In the genomic region with DNA sequence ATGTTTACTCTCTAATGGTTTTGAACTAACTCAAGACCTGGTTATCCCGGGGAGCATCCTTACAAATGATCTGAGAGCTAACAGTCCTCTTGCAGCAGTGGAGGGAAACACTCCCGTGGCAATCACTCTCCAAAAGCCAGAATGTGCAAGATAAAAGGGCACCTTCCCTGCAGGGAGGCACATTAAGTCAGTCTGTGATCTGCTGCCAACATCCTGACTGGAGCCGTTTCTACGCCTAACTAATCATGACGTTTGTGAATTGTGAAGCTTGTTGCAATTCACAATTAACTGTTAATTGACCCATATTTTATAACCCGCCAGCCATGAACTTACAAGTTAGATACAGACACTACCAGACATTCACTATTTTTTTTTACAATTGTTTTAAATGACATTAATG, we compare ENCODE assay signal across 1 cellular context.
TF ChIP-seq lines count a peak whose summit lies in the region.

No MANE protein-coding gene starts in this region.

TF ChIP-seq in HEK293, 187 proteins besides CTCF, POLR2A, EP300 and RAD21 (continued from another document and continues in another):
- TF ChIP-seq, protein P1, sequence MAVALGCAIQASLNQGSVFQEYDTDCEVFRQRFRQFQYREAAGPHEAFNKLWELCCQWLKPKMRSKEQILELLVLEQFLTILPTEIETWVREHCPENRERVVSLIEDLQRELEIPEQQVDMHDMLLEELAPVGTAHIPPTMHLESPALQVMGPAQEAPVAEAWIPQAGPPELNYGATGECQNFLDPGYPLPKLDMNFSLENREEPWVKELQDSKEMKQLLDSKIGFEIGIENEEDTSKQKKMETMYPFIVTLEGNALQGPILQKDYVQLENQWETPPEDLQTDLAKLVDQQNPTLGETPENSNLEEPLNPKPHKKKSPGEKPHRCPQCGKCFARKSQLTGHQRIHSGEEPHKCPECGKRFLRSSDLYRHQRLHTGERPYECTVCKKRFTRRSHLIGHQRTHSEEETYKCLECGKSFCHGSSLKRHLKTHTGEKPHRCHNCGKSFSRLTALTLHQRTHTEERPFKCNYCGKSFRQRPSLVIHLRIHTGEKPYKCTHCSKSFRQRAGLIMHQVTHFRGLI (tag by site-specific recombination; IDR thresholded peaks at IDR 0.05) = no peak
- TF ChIP-seq KLF9 (tag by site-specific recombination; IDR thresholded peaks at IDR 0.05; ENCODE audit: low read depth) = no peak
- peak; percentile 71 for TF ChIP-seq KLF16 (tag by site-specific recombination; IDR thresholded peaks at IDR 0.05)
- TF ChIP-seq ZFP3 (tag by site-specific recombination; IDR thresholded peaks at IDR 0.05; ENCODE audit: low read depth) = no peak
- TF ChIP-seq, protein P2, sequence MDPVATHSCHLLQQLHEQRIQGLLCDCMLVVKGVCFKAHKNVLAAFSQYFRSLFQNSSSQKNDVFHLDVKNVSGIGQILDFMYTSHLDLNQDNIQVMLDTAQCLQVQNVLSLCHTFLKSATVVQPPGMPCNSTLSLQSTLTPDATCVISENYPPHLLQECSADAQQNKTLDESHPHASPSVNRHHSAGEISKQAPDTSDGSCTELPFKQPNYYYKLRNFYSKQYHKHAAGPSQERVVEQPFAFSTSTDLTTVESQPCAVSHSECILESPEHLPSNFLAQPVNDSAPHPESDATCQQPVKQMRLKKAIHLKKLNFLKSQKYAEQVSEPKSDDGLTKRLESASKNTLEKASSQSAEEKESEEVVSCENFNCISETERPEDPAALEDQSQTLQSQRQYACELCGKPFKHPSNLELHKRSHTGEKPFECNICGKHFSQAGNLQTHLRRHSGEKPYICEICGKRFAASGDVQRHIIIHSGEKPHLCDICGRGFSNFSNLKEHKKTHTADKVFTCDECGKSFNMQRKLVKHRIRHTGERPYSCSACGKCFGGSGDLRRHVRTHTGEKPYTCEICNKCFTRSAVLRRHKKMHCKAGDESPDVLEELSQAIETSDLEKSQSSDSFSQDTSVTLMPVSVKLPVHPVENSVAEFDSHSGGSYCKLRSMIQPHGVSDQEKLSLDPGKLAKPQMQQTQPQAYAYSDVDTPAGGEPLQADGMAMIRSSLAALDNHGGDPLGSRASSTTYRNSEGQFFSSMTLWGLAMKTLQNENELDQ (tag by site-specific recombination; IDR thresholded peaks at IDR 0.05; ENCODE audit: low read depth) = no peak
- TF ChIP-seq, protein P3, sequence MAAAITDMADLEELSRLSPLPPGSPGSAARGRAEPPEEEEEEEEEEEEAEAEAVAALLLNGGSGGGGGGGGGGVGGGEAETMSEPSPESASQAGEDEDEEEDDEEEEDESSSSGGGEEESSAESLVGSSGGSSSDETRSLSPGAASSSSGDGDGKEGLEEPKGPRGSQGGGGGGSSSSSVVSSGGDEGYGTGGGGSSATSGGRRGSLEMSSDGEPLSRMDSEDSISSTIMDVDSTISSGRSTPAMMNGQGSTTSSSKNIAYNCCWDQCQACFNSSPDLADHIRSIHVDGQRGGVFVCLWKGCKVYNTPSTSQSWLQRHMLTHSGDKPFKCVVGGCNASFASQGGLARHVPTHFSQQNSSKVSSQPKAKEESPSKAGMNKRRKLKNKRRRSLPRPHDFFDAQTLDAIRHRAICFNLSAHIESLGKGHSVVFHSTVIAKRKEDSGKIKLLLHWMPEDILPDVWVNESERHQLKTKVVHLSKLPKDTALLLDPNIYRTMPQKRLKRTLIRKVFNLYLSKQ (tag by site-specific recombination; IDR thresholded peaks at IDR 0.05; ENCODE audit: borderline replicate concordance) = no peak
- no peak for TF ChIP-seq ZNF585B (tag by site-specific recombination; IDR thresholded peaks at IDR 0.05)
- TF ChIP-seq, protein P4, sequence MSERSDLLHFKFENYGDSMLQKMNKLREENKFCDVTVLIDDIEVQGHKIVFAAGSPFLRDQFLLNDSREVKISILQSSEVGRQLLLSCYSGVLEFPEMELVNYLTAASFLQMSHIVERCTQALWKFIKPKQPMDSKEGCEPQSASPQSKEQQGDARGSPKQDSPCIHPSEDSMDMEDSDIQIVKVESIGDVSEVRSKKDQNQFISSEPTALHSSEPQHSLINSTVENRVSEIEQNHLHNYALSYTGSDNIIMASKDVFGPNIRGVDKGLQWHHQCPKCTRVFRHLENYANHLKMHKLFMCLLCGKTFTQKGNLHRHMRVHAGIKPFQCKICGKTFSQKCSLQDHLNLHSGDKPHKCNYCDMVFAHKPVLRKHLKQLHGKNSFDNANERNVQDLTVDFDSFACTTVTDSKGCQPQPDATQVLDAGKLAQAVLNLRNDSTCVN (tag by site-specific recombination; optimal IDR thresholded peaks at IDR 0.05) = no peak
- no peak; the same call in 1 of the 2 replicates for TF ChIP-seq SP2 (tag by site-specific recombination; IDR thresholded peaks at IDR 0.05)
- no peak for TF ChIP-seq ZNF510 (tag by site-specific recombination; IDR thresholded peaks at IDR 0.05; ENCODE audit: insufficient replicate concordance)
- TF ChIP-seq TCF7L2 (IDR thresholded peaks at IDR 0.05; ENCODE audit: borderline replicate concordance, low read depth, low read length) = peak; percentile 97
- no peak for TF ChIP-seq ZNF311 (tag by site-specific recombination; IDR thresholded peaks at IDR 0.05; ENCODE audit: borderline replicate concordance)
- no peak for TF ChIP-seq ZNF19 (tag by site-specific recombination; IDR thresholded peaks at IDR 0.05; ENCODE audit: low read depth)
- no peak for TF ChIP-seq ZNF174 (tag by site-specific recombination; IDR thresholded peaks at IDR 0.05)
- TF ChIP-seq ZNF404 (tag by site-specific recombination; IDR thresholded peaks at IDR 0.05) = no peak
- peak; percentile 98 for TF ChIP-seq FEZF1 (tag by site-specific recombination; IDR thresholded peaks at IDR 0.05)
- TF ChIP-seq ZNF501 (tag by site-specific recombination; IDR thresholded peaks at IDR 0.05) = peak; percentile 79
- TF ChIP-seq REPIN1 (tag by site-specific recombination; IDR thresholded peaks at IDR 0.05; ENCODE audit: low read depth) = no peak
- TF ChIP-seq ZNF394 (tag by site-specific recombination; IDR thresholded peaks at IDR 0.05; ENCODE audit: borderline replicate concordance) = peak; percentile 75; the same call in 1 of the 2 replicates
- peak; percentile 91; the same call in 1 of the 2 replicates for TF ChIP-seq TRIM28 (IDR thresholded peaks at IDR 0.05; ENCODE audit: borderline replicate concordance, low read length)
- TF ChIP-seq ZSCAN23 (tag by site-specific recombination; IDR thresholded peaks at IDR 0.05) = peak; percentile 95
- TF ChIP-seq ZNF621 (tag by site-specific recombination; IDR thresholded peaks at IDR 0.05) = no peak
- TF ChIP-seq ZNF610 (tag by site-specific recombination; IDR thresholded peaks at IDR 0.05; ENCODE audit: borderline replicate concordance) = peak; percentile 67; the same call in 1 of the 2 replicates
- TF ChIP-seq, protein P5, sequence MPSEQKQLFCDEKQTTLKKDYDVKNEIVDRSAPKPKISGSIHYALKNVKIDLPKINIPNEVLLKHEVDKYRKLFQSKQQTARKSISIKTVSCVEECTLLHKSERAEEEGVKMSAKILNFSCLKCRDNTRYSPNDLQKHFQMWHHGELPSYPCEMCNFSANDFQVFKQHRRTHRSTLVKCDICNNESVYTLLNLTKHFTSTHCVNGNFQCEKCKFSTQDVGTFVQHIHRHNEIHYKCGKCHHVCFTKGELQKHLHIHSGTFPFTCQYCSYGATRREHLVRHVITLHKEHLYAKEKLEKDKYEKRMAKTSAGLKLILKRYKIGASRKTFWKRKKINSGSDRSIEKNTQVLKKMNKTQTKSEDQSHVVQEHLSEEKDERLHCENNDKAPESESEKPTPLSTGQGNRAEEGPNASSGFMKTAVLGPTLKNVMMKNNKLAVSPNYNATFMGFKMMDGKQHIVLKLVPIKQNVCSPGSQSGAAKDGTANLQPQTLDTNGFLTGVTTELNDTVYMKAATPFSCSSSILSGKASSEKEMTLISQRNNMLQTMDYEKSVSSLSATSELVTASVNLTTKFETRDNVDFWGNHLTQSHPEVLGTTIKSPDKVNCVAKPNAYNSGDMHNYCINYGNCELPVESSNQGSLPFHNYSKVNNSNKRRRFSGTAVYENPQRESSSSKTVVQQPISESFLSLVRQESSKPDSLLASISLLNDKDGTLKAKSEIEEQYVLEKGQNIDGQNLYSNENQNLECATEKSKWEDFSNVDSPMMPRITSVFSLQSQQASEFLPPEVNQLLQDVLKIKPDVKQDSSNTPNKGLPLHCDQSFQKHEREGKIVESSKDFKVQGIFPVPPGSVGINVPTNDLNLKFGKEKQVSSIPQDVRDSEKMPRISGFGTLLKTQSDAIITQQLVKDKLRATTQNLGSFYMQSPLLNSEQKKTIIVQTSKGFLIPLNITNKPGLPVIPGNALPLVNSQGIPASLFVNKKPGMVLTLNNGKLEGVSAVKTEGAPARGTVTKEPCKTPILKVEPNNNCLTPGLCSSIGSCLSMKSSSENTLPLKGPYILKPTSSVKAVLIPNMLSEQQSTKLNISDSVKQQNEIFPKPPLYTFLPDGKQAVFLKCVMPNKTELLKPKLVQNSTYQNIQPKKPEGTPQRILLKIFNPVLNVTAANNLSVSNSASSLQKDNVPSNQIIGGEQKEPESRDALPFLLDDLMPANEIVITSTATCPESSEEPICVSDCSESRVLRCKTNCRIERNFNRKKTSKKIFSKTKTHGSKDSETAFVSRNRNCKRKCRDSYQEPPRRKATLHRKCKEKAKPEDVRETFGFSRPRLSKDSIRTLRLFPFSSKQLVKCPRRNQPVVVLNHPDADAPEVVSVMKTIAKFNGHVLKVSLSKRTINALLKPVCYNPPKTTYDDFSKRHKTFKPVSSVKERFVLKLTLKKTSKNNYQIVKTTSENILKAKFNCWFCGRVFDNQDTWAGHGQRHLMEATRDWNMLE (tag by site-specific recombination; conservative IDR thresholded peaks at IDR 0.05; ENCODE audit: low read depth) = 0 out of 2 replicates have a peak, but pooled peaks have one; percentile 33
- TF ChIP-seq, protein P6, sequence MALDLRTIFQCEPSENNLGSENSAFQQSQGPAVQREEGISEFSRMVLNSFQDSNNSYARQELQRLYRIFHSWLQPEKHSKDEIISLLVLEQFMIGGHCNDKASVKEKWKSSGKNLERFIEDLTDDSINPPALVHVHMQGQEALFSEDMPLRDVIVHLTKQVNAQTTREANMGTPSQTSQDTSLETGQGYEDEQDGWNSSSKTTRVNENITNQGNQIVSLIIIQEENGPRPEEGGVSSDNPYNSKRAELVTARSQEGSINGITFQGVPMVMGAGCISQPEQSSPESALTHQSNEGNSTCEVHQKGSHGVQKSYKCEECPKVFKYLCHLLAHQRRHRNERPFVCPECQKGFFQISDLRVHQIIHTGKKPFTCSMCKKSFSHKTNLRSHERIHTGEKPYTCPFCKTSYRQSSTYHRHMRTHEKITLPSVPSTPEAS (tag by site-specific recombination; IDR thresholded peaks at IDR 0.05) = peak; percentile 81
- peak; percentile 62 for TF ChIP-seq ZNF558 (tag by site-specific recombination; IDR thresholded peaks at IDR 0.05)
- TF ChIP-seq ZEB2 (tag by site-specific recombination; IDR thresholded peaks at IDR 0.05) = peak; percentile 89
- TF ChIP-seq ZNF514 (tag by site-specific recombination; IDR thresholded peaks at IDR 0.05) = no peak
- TF ChIP-seq ZNF324 (tag by site-specific recombination; IDR thresholded peaks at IDR 0.05) = peak; percentile 71
- TF ChIP-seq ZNF623 (tag by site-specific recombination; IDR thresholded peaks at IDR 0.05) = no peak
- no peak for TF ChIP-seq ZNF530 (tag by site-specific recombination; IDR thresholded peaks at IDR 0.05; ENCODE audit: low read depth)
- no peak for TF ChIP-seq YY2 (tag by site-specific recombination; IDR thresholded peaks at IDR 0.05)
- TF ChIP-seq ZSCAN30 (tag by site-specific recombination; IDR thresholded peaks at IDR 0.05) = peak; percentile 96
- TF ChIP-seq, protein P7, sequence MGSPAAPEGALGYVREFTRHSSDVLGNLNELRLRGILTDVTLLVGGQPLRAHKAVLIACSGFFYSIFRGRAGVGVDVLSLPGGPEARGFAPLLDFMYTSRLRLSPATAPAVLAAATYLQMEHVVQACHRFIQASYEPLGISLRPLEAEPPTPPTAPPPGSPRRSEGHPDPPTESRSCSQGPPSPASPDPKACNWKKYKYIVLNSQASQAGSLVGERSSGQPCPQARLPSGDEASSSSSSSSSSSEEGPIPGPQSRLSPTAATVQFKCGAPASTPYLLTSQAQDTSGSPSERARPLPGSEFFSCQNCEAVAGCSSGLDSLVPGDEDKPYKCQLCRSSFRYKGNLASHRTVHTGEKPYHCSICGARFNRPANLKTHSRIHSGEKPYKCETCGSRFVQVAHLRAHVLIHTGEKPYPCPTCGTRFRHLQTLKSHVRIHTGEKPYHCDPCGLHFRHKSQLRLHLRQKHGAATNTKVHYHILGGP (tag by site-specific recombination; IDR thresholded peaks at IDR 0.05) = no peak
- no peak for TF ChIP-seq ZNF658 (tag by site-specific recombination; IDR thresholded peaks at IDR 0.05)
- peak; percentile 98 for TF ChIP-seq IKZF3 (tag by site-specific recombination; IDR thresholded peaks at IDR 0.05)
- TF ChIP-seq, protein P8, sequence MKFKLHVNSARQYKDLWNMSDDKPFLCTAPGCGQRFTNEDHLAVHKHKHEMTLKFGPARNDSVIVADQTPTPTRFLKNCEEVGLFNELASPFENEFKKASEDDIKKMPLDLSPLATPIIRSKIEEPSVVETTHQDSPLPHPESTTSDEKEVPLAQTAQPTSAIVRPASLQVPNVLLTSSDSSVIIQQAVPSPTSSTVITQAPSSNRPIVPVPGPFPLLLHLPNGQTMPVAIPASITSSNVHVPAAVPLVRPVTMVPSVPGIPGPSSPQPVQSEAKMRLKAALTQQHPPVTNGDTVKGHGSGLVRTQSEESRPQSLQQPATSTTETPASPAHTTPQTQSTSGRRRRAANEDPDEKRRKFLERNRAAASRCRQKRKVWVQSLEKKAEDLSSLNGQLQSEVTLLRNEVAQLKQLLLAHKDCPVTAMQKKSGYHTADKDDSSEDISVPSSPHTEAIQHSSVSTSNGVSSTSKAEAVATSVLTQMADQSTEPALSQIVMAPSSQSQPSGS (tag by site-specific recombination; IDR thresholded peaks at IDR 0.05; ENCODE audit: low read depth) = peak; percentile 89
- TF ChIP-seq ZNF138 (tag by site-specific recombination; IDR thresholded peaks at IDR 0.05; ENCODE audit: borderline replicate concordance) = no peak
- TF ChIP-seq ZNF548 (tag by site-specific recombination; IDR thresholded peaks at IDR 0.05) = no peak
- TF ChIP-seq ZNF184 (tag by site-specific recombination; IDR thresholded peaks at IDR 0.05) = peak; percentile 25; the same call in 1 of the 2 replicates
- TF ChIP-seq ZBTB1 (tag by site-specific recombination; IDR thresholded peaks at IDR 0.05) = no peak
- TF ChIP-seq, protein P9, sequence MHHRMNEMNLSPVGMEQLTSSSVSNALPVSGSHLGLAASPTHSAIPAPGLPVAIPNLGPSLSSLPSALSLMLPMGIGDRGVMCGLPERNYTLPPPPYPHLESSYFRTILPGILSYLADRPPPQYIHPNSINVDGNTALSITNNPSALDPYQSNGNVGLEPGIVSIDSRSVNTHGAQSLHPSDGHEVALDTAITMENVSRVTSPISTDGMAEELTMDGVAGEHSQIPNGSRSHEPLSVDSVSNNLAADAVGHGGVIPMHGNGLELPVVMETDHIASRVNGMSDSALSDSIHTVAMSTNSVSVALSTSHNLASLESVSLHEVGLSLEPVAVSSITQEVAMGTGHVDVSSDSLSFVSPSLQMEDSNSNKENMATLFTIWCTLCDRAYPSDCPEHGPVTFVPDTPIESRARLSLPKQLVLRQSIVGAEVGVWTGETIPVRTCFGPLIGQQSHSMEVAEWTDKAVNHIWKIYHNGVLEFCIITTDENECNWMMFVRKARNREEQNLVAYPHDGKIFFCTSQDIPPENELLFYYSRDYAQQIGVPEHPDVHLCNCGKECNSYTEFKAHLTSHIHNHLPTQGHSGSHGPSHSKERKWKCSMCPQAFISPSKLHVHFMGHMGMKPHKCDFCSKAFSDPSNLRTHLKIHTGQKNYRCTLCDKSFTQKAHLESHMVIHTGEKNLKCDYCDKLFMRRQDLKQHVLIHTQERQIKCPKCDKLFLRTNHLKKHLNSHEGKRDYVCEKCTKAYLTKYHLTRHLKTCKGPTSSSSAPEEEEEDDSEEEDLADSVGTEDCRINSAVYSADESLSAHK (tag by site-specific recombination; IDR thresholded peaks at IDR 0.05) = no peak
